ENCODE assay signal across 16 cellular contexts in the genomic region with DNA sequence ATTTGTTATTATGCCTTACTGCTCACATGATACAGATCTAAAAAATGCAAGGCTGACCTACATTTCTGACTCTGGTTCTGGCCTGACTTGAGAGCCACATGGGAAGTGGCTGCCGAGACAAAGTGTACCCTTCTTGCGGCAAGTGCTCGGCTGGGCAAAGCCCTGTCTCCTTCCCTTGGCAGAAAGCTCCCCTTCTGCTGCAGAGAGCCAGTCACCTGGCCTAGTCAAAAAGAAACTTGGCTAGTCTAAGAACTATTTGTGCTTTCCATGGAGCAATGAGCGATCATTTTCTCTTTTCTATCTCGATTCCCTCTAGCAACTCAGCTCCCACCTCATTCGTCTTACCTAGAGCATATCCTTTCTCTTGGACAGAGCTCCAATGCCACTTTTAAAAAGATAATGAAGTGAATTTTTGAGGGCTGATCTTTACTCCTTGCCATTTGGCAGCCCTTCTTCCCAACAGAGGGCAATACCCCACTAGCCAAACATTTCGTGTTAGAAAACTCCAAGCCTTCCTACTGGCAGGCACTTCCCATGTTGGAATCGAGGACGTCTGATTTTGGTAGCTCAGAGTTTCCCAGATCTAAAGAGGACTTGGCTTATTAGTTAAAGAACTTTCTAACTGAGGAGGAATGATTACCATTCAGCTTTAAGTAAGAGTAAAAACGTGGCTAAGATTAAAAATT.
DNase-seq lines count a peak whose midpoint lies in the region; ATAC-seq and TF ChIP-seq lines count a peak whose summit lies in the region.
"Had no signal": no experiment of that assay in that cellular context is flagged by ENCODE, and none has a peak within 500 bp of the region (broad histone marks: within the 10 kb centered on the region; RNA-seq: fewer than 3 reads in every experiment).

No MANE protein-coding gene starts in this region.

- no peaks in the 10 kb centered on the region; the same call in 1 of the 2 replicates for H3K36me3 ChIP-seq in GM23338 (ENCODE audit: insufficient read depth)
- no peaks in the 10 kb centered on the region for H3K36me3 ChIP-seq in skeletal muscle satellite cell (ENCODE audit: insufficient read depth, low read length)
- H3K36me3 ChIP-seq: ascending aorta had no signal

- H3K27me3 Mint-ChIP-seq in GM23338 (ENCODE audit: insufficient read depth, low read depth, poor library complexity) = no peaks in the 10 kb centered on the region

- ATAC-seq in GM23338 = no peak
- no peak for ATAC-seq in HG03432 (IDR thresholded peaks at IDR 0.05; ENCODE audit: unreplicated experiment)
- ATAC-seq: activated T-cell treated with anti-CD3 and anti-CD28 coated beads, Interleukin-2, amount 50 U/mL, for 4 hours had no signal

- peaks cover 12% of the 10 kb centered on the region; the same call in 2 of the 3 replicates for H3K36me3 Mint-ChIP-seq in GM23338 (ENCODE audit: low read depth)

- no peaks in the 10 kb centered on the region for H4K20me1 ChIP-seq in GM23338 (replicated peaks; ENCODE audit: insufficient read depth)

- in situ Hi-C loops in astrocyte of the spinal cord (cut with HindIII; ENCODE audit: low sequenced_read_pairs) = no loop called here

- DNase-seq in GM23338 (ENCODE audit: low spot score) (no peak), astrocyte of the spinal cord (ENCODE audit: low read depth, low spot score) (peak; percentile 38), hippocampal formation (lab: John Stamatoyannopoulos, UW) (peak; percentile 20 to 66), NCI-H2196 treated with DMSO at 0.1 percent for 48 hours (lab: John Stamatoyannopoulos, UW; ENCODE audit: unreplicated experiment) (no peak), NCI-H2081 (lab: John Stamatoyannopoulos, UW) (no peak), NCI-H2081 treated with DMSO at 0.1 percent for 48 hours (lab: John Stamatoyannopoulos, UW) (no peak)
- DNase-seq: activated T-cell treated with anti-CD3 and anti-CD28 coated beads, Interleukin-2, amount 50 U/mL, for 4 hours; DMS53; NCI-H146; RPMI8226; stimulated activated CD4-positive, alpha-beta T cell treated with anti-CD3 and anti-CD28 coated beads, Interleukin-12 subunit alpha, Interleukin-12 subunit beta, amount 100 ng/mL, for 4 hours had no signal

- no peaks in the 10 kb centered on the region for H3K9me3 ChIP-seq in skeletal muscle satellite cell (replicated peaks; ENCODE audit: low read length)
- H3K9me3 ChIP-seq: ascending aorta had no signal

- no peak overlapping the region for H3K4me2 ChIP-seq in GM23338
- H3K4me2 ChIP-seq in skeletal muscle satellite cell (ENCODE audit: low read length) = peak overlapping the region; percentile 77

- no peaks in the 10 kb centered on the region for H3K79me2 ChIP-seq in GM23338 (replicated peaks; ENCODE audit: insufficient read depth)

- H2AFZ ChIP-seq in GM23338 = no peak overlapping the region

- no peaks in the 10 kb centered on the region for H3F3A ChIP-seq in GM23338 (replicated peaks; ENCODE audit: low read depth)

- H3K9ac ChIP-seq in skeletal muscle satellite cell (ENCODE audit: low read depth, low read length) = peak overlapping the region; percentile 20

- H3K4me1 ChIP-seq in GM23338 (ENCODE audit: insufficient read depth) (peaks cover 13% of the 10 kb centered on the region), skeletal muscle satellite cell (ENCODE audit: control insufficient read depth, insufficient read depth, low read length) (peaks cover 25% of the 10 kb centered on the region)
- H3K4me1 ChIP-seq: ascending aorta had no signal

- no peaks in the 10 kb centered on the region for H3K9me2 ChIP-seq in GM23338 (ENCODE audit: insufficient read depth)

- H3K27ac Mint-ChIP-seq in GM23338 = peak overlapping the region; percentile 60
- H3K27ac Mint-ChIP-seq: B cell had no signal

- H3K27me3 ChIP-seq in GM23338 (ENCODE audit: insufficient read depth) (no peaks in the 10 kb centered on the region), skeletal muscle satellite cell (ENCODE audit: control insufficient read depth, insufficient read depth, low read length) (no peaks in the 10 kb centered on the region)
- H3K27me3 ChIP-seq: ascending aorta had no signal

- no peak overlapping the region for H3K4me3 Mint-ChIP-seq in GM23338
- H3K4me3 Mint-ChIP-seq: activated T-cell treated with anti-CD3 and anti-CD28 coated beads, Interleukin-2, amount 50 U/mL, for 4 hours; B cell; neural crest cell had no signal

- TF ChIP-seq CTCF in GM23338 (conservative IDR thresholded peaks at IDR 0.05; ENCODE audit: low read depth in 2 of 2) = no peak
- TF ChIP-seq CTCF in astrocyte of the spinal cord (IDR thresholded peaks at IDR 0.05; ENCODE audit: low read depth, low read length) = no peak

- peaks cover 25% of the 10 kb centered on the region for H3K4me1 Mint-ChIP-seq in GM23338

- no peak overlapping the region; the same call in 1 of the 2 replicates for H3K27ac ChIP-seq in GM23338 (ENCODE audit: low read depth)
- H3K27ac ChIP-seq: ascending aorta had no signal

- no peak overlapping the region for H3K4me3 ChIP-seq in GM23338
- no peak overlapping the region for H3K4me3 ChIP-seq in astrocyte of the spinal cord (ENCODE audit: low read depth, low read length)
- H3K4me3 ChIP-seq in skeletal muscle satellite cell (ENCODE audit: low read length) = peak overlapping the region; percentile 47
- H3K4me3 ChIP-seq: ascending aorta had no signal

- H3K9me3 Mint-ChIP-seq in GM23338 = no peaks in the 10 kb centered on the region
- H3K9me3 Mint-ChIP-seq: activated T-cell treated with anti-CD3 and anti-CD28 coated beads, Interleukin-2, amount 50 U/mL, for 4 hours had no signal

TF ChIP-seq in GM23338, 12 proteins besides CTCF, POLR2A, EP300 and RAD21:
- TF ChIP-seq, protein P1, sequence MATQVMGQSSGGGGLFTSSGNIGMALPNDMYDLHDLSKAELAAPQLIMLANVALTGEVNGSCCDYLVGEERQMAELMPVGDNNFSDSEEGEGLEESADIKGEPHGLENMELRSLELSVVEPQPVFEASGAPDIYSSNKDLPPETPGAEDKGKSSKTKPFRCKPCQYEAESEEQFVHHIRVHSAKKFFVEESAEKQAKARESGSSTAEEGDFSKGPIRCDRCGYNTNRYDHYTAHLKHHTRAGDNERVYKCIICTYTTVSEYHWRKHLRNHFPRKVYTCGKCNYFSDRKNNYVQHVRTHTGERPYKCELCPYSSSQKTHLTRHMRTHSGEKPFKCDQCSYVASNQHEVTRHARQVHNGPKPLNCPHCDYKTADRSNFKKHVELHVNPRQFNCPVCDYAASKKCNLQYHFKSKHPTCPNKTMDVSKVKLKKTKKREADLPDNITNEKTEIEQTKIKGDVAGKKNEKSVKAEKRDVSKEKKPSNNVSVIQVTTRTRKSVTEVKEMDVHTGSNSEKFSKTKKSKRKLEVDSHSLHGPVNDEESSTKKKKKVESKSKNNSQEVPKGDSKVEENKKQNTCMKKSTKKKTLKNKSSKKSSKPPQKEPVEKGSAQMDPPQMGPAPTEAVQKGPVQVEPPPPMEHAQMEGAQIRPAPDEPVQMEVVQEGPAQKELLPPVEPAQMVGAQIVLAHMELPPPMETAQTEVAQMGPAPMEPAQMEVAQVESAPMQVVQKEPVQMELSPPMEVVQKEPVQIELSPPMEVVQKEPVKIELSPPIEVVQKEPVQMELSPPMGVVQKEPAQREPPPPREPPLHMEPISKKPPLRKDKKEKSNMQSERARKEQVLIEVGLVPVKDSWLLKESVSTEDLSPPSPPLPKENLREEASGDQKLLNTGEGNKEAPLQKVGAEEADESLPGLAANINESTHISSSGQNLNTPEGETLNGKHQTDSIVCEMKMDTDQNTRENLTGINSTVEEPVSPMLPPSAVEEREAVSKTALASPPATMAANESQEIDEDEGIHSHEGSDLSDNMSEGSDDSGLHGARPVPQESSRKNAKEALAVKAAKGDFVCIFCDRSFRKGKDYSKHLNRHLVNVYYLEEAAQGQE (IDR thresholded peaks at IDR 0.05; ENCODE audit: unreplicated experiment) = no peak
- TF ChIP-seq NANOG (IDR thresholded peaks at IDR 0.05; ENCODE audit: borderline replicate concordance) (no peak), ZNF331 (CRISPR knock-in tag; IDR thresholded peaks at IDR 0.05; ENCODE audit: low read depth) (no peak)
- TF ChIP-seq, protein P2, sequence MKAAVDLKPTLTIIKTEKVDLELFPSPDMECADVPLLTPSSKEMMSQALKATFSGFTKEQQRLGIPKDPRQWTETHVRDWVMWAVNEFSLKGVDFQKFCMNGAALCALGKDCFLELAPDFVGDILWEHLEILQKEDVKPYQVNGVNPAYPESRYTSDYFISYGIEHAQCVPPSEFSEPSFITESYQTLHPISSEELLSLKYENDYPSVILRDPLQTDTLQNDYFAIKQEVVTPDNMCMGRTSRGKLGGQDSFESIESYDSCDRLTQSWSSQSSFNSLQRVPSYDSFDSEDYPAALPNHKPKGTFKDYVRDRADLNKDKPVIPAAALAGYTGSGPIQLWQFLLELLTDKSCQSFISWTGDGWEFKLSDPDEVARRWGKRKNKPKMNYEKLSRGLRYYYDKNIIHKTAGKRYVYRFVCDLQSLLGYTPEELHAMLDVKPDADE (IDR thresholded peaks at IDR 0.05) = no peak

Comparison
In these comparisons a context has a peak if more than half of its experiments do, and no peak if none do; other contexts are left out.
1. DNase-seq: peak in astrocyte of the spinal cord (single experiment) and hippocampal formation (2 of 2); none in GM23338 (single experiment), NCI-H2196 treated with DMSO at 0.1 percent for 48 hours (single experiment), NCI-H2081 (0 of 2) and NCI-H2081 treated with DMSO at 0.1 percent for 48 hours (single experiment).